Comparison of ENCODE assay signal across 1 cellular context in the genomic region with DNA sequence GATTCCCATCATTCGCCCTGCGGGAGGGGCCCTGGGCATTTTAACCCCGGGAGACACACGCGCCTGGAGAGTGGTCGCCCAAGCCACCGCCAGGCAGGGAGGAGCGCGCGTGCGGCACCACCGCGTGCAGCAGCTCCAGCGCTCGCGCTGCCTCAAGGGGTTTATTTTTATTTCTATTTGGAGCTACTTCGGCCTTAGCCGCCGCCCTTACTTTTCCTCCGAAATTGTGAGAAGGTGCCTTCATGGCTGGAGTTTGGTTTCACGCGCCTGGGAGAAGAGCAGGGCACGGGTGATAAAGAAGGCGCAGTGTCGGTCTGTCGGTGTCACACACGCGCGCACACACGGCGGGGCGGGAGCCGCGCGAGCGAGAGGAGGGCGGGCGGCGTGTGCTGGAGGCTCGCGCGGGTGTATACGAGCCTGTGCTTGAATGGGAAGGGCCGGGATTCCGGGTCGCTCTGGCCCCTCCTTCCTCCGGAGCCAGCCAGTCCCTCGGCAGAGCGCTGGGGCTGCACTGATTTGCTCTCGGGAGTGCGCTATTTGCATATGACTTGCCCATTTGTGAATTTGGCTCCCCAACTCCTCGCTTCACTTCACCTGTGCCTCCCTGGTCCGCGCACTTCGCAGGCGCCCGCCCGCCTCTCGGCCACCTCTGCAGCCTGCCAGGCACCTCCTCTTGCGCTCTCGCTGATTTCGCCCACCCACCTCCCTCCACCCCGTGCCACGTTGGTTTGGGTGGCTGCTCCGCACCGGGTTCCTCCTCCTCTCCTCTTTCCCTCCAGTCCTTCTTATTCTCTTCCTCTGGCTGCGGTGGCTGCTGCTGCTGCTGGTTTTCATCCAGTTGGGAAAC.
TF ChIP-seq lines count a peak whose summit lies in the region.

No MANE protein-coding gene starts in this region.

TF ChIP-seq in K562, 482 proteins besides CTCF, POLR2A, EP300 and RAD21 (continued from another document):
- TF ChIP-seq, protein P1, sequence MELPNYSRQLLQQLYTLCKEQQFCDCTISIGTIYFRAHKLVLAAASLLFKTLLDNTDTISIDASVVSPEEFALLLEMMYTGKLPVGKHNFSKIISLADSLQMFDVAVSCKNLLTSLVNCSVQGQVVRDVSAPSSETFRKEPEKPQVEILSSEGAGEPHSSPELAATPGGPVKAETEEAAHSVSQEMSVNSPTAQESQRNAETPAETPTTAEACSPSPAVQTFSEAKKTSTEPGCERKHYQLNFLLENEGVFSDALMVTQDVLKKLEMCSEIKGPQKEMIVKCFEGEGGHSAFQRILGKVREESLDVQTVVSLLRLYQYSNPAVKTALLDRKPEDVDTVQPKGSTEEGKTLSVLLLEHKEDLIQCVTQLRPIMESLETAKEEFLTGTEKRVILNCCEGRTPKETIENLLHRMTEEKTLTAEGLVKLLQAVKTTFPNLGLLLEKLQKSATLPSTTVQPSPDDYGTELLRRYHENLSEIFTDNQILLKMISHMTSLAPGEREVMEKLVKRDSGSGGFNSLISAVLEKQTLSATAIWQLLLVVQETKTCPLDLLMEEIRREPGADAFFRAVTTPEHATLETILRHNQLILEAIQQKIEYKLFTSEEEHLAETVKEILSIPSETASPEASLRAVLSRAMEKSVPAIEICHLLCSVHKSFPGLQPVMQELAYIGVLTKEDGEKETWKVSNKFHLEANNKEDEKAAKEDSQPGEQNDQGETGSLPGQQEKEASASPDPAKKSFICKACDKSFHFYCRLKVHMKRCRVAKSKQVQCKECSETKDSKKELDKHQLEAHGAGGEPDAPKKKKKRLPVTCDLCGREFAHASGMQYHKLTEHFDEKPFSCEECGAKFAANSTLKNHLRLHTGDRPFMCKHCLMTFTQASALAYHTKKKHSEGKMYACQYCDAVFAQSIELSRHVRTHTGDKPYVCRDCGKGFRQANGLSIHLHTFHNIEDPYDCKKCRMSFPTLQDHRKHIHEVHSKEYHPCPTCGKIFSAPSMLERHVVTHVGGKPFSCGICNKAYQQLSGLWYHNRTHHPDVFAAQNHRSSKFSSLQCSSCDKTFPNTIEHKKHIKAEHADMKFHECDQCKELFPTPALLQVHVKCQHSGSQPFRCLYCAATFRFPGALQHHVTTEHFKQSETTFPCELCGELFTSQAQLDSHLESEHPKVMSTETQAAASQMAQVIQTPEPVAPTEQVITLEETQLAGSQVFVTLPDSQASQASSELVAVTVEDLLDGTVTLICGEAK (IDR thresholded peaks at IDR 0.05) = no peak
- TF ChIP-seq, protein P1 (CRISPR knock-in tag; IDR thresholded peaks at IDR 0.05) = no peak
- TF ChIP-seq FOXK2 (conservative IDR thresholded peaks at IDR 0.05 in 1 of 2, IDR thresholded peaks at IDR 0.05 in 1 of 2; ENCODE audit: low read depth in 2 of 2) = no peak
TF ChIP-seq in K562: peak in this region for 0.
